In genomic region chr5:20300110-20300509, GRCh38 we compare ENCODE assay signal across 35 cellular contexts.
"Had no signal": no experiment of that assay in that cellular context is flagged by ENCODE, and none has a peak within 500 bp of the region (broad histone marks: within the 10 kb centered on the region; RNA-seq: fewer than 3 reads in every experiment).

No MANE protein-coding gene starts in this region.

- H2AFZ ChIP-seq: PC-9 had no signal

- H3K36me3 ChIP-seq: adrenal gland, breast epithelium, MG63 had no signal

- FAIRE-seq: astrocyte, RCC 7860, TTC549 had no signal

- DNase-seq: activated CD4-positive, alpha-beta T cell treated with anti-CD3 and anti-CD28 coated beads, Interleukin-2, amount 10 ng/mL, durations not matched to agents 24 days and 14 days; activated CD4-positive, alpha-beta T cell treated with anti-CD3 and anti-CD28 coated beads, Interleukin-2, amount 50 U/mL, for 4 hours; activated CD8-positive, alpha-beta T cell treated with anti-CD3 and anti-CD28 coated beads for 36 hours; activated gamma-delta T cell treated with Interleukin-2 at 50 U/mL for 16 hours; activated naive CD4-positive, alpha-beta T cell treated with anti-CD3 and anti-CD28 coated beads for 36 hours; activated T-cell treated with anti-CD3 and anti-CD28 coated beads, Interleukin-2, amount 50 U/mL, for 1 hour; activated T-cell treated with anti-CD3 and anti-CD28 coated beads, Interleukin-2, amount 50 U/mL, for 72 hours; adrenal gland; body of pancreas; caudate nucleus; cerebellar nuclear complex; Karpas-422; KBM-7; MG63; NCI-H1048; NCI-H1105 treated with DMSO at 0.1 percent for 48 hours; NCI-H1436; NCI-H1694; NCI-H1930; NCI-H2081 treated with DMSO at 0.1 percent for 48 hours; NCI-H345; NCI-H524 treated with DMSO at 0.1 percent for 48 hours; PC-9; SIG-M5; T-cell; T-helper 2 cell; T-helper 9 cell had no signal

- H3K4me1 ChIP-seq: adrenal gland, body of pancreas, breast epithelium had no signal

- ATAC-seq: activated CD8-positive, alpha-beta T cell treated with anti-CD3 and anti-CD28 coated beads for 36 hours; activated naive CD4-positive, alpha-beta T cell treated with anti-CD3 and anti-CD28 coated beads, Interleukin-2, amount 50 U/mL, for 72 hours; activated T-cell treated with anti-CD3 and anti-CD28 coated beads, Interleukin-2, amount 50 U/mL, for 72 hours; body of pancreas; Right ventricle myocardium inferior; SK-N-SH treated with all-trans-retinoic acid at 6 μM for 48 hours; T-cell had no signal

- H3K27ac ChIP-seq: adrenal gland, body of pancreas, breast epithelium, PC-9, RWPE1 had no signal

- H3K4me3 ChIP-seq: adrenal gland, body of pancreas, breast epithelium, MG63, PC-9 had no signal

- H3K4me2 ChIP-seq: PC-9 had no signal

- H3K27me3 ChIP-seq: adrenal gland, body of pancreas, breast epithelium, MG63 had no signal

- H3K9me3 ChIP-seq: adrenal gland, body of pancreas, breast epithelium, MG63 had no signal
